Comparison of ENCODE assay signal across 14 cellular contexts in genomic region chr2:50611261-50612020, GRCh38.
"Had no signal": no experiment of that assay in that cellular context is flagged by ENCODE, and none has a peak within 500 bp of the region (broad histone marks: within the 10 kb centered on the region; RNA-seq: fewer than 3 reads in every experiment).

No MANE protein-coding gene starts in this region.

- H3K9me3 ChIP-seq: adrenal gland had no signal

- H3K27ac ChIP-seq: adrenal gland had no signal

- H3K27me3 Mint-ChIP-seq: activated B cell treated with CpG ODN at 0.5 μM for 24 hours; activated CD4-positive, alpha-beta T cell treated with anti-CD3 and anti-CD28 coated beads, Interleukin-2, amount 10 ng/mL, durations not matched to agents 24 days and 14 days; naive thymus-derived CD8-positive, alpha-beta T cell; progenitor cell of endocrine pancreas had no signal

- H3K27me3 ChIP-seq: adrenal gland had no signal

- H3K27ac Mint-ChIP-seq: activated B cell treated with CpG ODN at 0.5 μM for 24 hours; activated CD4-positive, alpha-beta T cell treated with anti-CD3 and anti-CD28 coated beads, Interleukin-2, amount 10 ng/mL, durations not matched to agents 24 days and 14 days; activated naive CD4-positive, alpha-beta T cell treated with anti-CD3 and anti-CD28 coated beads for 36 hours; endodermal cell; naive thymus-derived CD8-positive, alpha-beta T cell; progenitor cell of endocrine pancreas; stimulated activated effector memory CD8-positive, alpha-beta T cell treated with anti-CD3 and anti-CD28 coated beads, Interleukin-12 subunit alpha, Interleukin-12 subunit beta, amount 100 ng/mL, for 72 hours had no signal

- H3K9me3 Mint-ChIP-seq: activated CD4-positive, alpha-beta T cell treated with anti-CD3 and anti-CD28 coated beads, Interleukin-2, amount 10 ng/mL, durations not matched to agents 24 days and 14 days; activated naive CD4-positive, alpha-beta T cell treated with anti-CD3 and anti-CD28 coated beads for 36 hours; endodermal cell had no signal

- H3K36me3 Mint-ChIP-seq: naive thymus-derived CD8-positive, alpha-beta T cell; stimulated activated effector memory CD8-positive, alpha-beta T cell treated with anti-CD3 and anti-CD28 coated beads, Interleukin-12 subunit alpha, Interleukin-12 subunit beta, amount 100 ng/mL, for 72 hours had no signal

- H3K4me3 Mint-ChIP-seq: activated B cell treated with CpG ODN at 0.5 μM for 24 hours; activated CD4-positive, alpha-beta T cell treated with anti-CD3 and anti-CD28 coated beads, Interleukin-2, amount 10 ng/mL, durations not matched to agents 24 days and 14 days; activated naive CD4-positive, alpha-beta T cell treated with anti-CD3 and anti-CD28 coated beads for 36 hours; endodermal cell; naive thymus-derived CD8-positive, alpha-beta T cell; stimulated activated effector memory CD8-positive, alpha-beta T cell treated with anti-CD3 and anti-CD28 coated beads, Interleukin-12 subunit alpha, Interleukin-12 subunit beta, amount 100 ng/mL, for 72 hours had no signal

- ATAC-seq: naive thymus-derived CD8-positive, alpha-beta T cell; right cardiac atrium; stimulated activated effector memory CD8-positive, alpha-beta T cell treated with anti-CD3 and anti-CD28 coated beads, Interleukin-12 subunit alpha, Interleukin-12 subunit beta, amount 100 ng/mL, for 72 hours had no signal

- DNase-seq: activated B cell treated with CpG ODN at 0.5 μM for 24 hours; activated CD4-positive, alpha-beta T cell treated with anti-CD3 and anti-CD28 coated beads, Interleukin-2, amount 10 ng/mL, durations not matched to agents 24 days and 14 days; activated naive CD4-positive, alpha-beta T cell treated with anti-CD3 and anti-CD28 coated beads for 36 hours; adrenal gland; central memory CD4-positive, alpha-beta T cell; endodermal cell; hippocampal formation; naive thymus-derived CD8-positive, alpha-beta T cell; nucleus accumbens; right cardiac atrium; T-helper 2 cell; trophoblast cell had no signal

- H3K4me1 Mint-ChIP-seq: activated B cell treated with CpG ODN at 0.5 μM for 24 hours; activated CD4-positive, alpha-beta T cell treated with anti-CD3 and anti-CD28 coated beads, Interleukin-2, amount 10 ng/mL, durations not matched to agents 24 days and 14 days; naive thymus-derived CD8-positive, alpha-beta T cell; stimulated activated effector memory CD8-positive, alpha-beta T cell treated with anti-CD3 and anti-CD28 coated beads, Interleukin-12 subunit alpha, Interleukin-12 subunit beta, amount 100 ng/mL, for 72 hours had no signal
